ENCODE assay signal across 11 cellular contexts in genomic region chr5:66979738-66980137, GRCh38.
"Had no signal": no experiment of that assay in that cellular context is flagged by ENCODE, and none has a peak within 500 bp of the region (broad histone marks: within the 10 kb centered on the region; RNA-seq: fewer than 3 reads in every experiment).

No MANE protein-coding gene starts in this region.

- H2AFZ ChIP-seq: GM23248, GM23338 had no signal

- H3K4me2 ChIP-seq: GM23338 had no signal

- H3K36me3 ChIP-seq: HAP-1 had no signal

- H3K4me3 ChIP-seq: GM23248, GM23338, HAP-1 had no signal

- ATAC-seq: GM23338, HCT116 had no signal

- H3K27ac ChIP-seq: GM23248 had no signal

- H3K9ac ChIP-seq: GM23248 had no signal

- H3K4me1 ChIP-seq: HAP-1 had no signal

- DNase-seq: GM23248, GOT3, H7, H9, HCEC 1CT, HFFc6 had no signal

- H3K9me3 ChIP-seq: HAP-1 had no signal

- FAIRE-seq: H1, H54 had no signal
